In genomic region chr1:167438171-167439138, GRCh38 we compare ENCODE assay signal across 8 cellular contexts.
DNase-seq lines count a peak whose midpoint lies in the region; ATAC-seq, FAIRE-seq and TF ChIP-seq lines count a peak whose summit lies in the region.

No MANE protein-coding gene starts in this region.

- H3K27me3 ChIP-seq in HepG2 (ENCODE audit: control insufficient read depth in 1 of 2, insufficient read depth in 2 of 2, low read length in 2 of 2) (peaks cover 1 to 45% of the 10 kb centered on the region in 2 experiments; a peak in 4 of 5 replicates), right lobe of liver (no peaks in the 10 kb centered on the region), iPS-18a (ENCODE audit: control insufficient read depth, insufficient read depth, low read length) (peaks cover 29% of the 10 kb centered on the region), testis (no peaks in the 10 kb centered on the region)

- WGBS in HepG2 (ENCODE audit: low lambda C conversion rate): 39% methylated on average over 15 of the region's 17 CpGs
- 46% methylated on average over 5 of the region's 17 CpGs for WGBS in right lobe of liver (ENCODE audit: insufficient coverage, low coverage, low lambda C conversion rate, missing lambda C conversion rate)
- 69 to 80% methylated on average over 17 of the region's 17 CpGs for WGBS in testis, 2 donors

- ATAC-seq in HepG2 (no peak), right lobe of liver (no peak), HG02840 (IDR thresholded peaks at IDR 0.05; ENCODE audit: low FRiP score, unreplicated experiment) (no peak)
- peak; percentile 34 for ATAC-seq in activated CD8-positive, alpha-beta T cell treated with anti-CD3 and anti-CD28 coated beads, Interleukin-2, amount 10 ng/mL, durations not matched to agents 7 days and 5 days

- intact Hi-C loops in HepG2 (cut with micrococcal nuclease; ENCODE audit: unreplicated experiment) (no loop called here), right lobe of liver (cut with DNase I) (no loop called here), testis (cut with DNase I; ENCODE audit: low total_unique reads) (no loop called here)

- TF ChIP-seq CTCF in HepG2 (CRISPR knock-in tag; IDR thresholded peaks at IDR 0.05) (no peak), right lobe of liver (IDR thresholded peaks at IDR 0.05) (no peak), testis (IDR thresholded peaks at IDR 0.05) (no peak), coronary artery (IDR thresholded peaks at IDR 0.05) (no peak)

- no peak for DNase-seq in HepG2 (ENCODE audit: low spot score)
- no peak for DNase-seq in right lobe of liver
- DNase-seq in activated CD8-positive, alpha-beta T cell treated with anti-CD3 and anti-CD28 coated beads, Interleukin-2, amount 10 ng/mL, durations not matched to agents 7 days and 5 days: peak; percentile 67
- no peak for DNase-seq in testis
- DNase-seq in NOMO-1 treated with DMSO at 0.1 percent for 48 hours (lab: John Stamatoyannopoulos, UW; ENCODE audit: unreplicated experiment): no peak
- DNase-seq in coronary artery (ENCODE audit: low spot score): no peak

- no peak overlapping the region for H3K27ac ChIP-seq in HepG2 (ENCODE audit: extremely low read length, insufficient read depth, low read length)
- no peak overlapping the region for H3K27ac ChIP-seq in right lobe of liver
- H3K27ac ChIP-seq in iPS-18a (ENCODE audit: low read length): no peak overlapping the region
- H3K27ac ChIP-seq in testis: no peak overlapping the region
- H3K27ac ChIP-seq in coronary artery: no peak overlapping the region

- peak overlapping the region; percentile 86 for H3K4me2 ChIP-seq in HepG2 (ENCODE audit: low read depth, low read length)

- CTCF ChIA-PET in HepG2 (lab: Yijun Ruan, JAX; ENCODE audit: low intra/inter-chr PET ratio, low total read pairs): no interaction called here
- CTCF ChIA-PET in activated CD8-positive, alpha-beta T cell treated with anti-CD3 and anti-CD28 coated beads, Interleukin-2, amount 10 ng/mL, durations not matched to agents 7 days and 5 days (lab: Charles Lee): interaction anchor here (0.7 to 5.1 kb wide), 12 partner anchors 9 to 171 kb away, joined by 3 to 26 read pairs (median 3); no protein-coding TSS in a partner anchor

- peaks cover 77% of the 10 kb centered on the region for H3K36me3 Mint-ChIP-seq in activated CD8-positive, alpha-beta T cell treated with anti-CD3 and anti-CD28 coated beads, Interleukin-2, amount 10 ng/mL, durations not matched to agents 7 days and 5 days (ENCODE audit: low read depth)

- in situ Hi-C loops in HepG2 (cut with HindIII; ENCODE audit: extremely low pct_ligation_motif_present, low pct_unique_long_range_greater_than_20kb): no loop called here

- no peak overlapping the region for H2AFZ ChIP-seq in HepG2 (ENCODE audit: low read length)

- TF ChIP-seq EP300 in HepG2 (IDR thresholded peaks at IDR 0.05; ENCODE audit: low read depth in 2 of 2, low read length in 2 of 2): no peak
- no peak for TF ChIP-seq EP300 in HepG2 (CRISPR knock-in tag; IDR thresholded peaks at IDR 0.05; ENCODE audit: borderline replicate concordance)

- no peak for TF ChIP-seq RAD21 in HepG2 (CRISPR knock-in tag; IDR thresholded peaks at IDR 0.05)

- TF ChIP-seq POLR2A in HepG2 (IDR thresholded peaks at IDR 0.05; ENCODE audit: insufficient read depth in 1 of 2, low read depth in 2 of 2, low read length in 2 of 2) (no peak), right lobe of liver (IDR thresholded peaks at IDR 0.05) (no peak), testis (IDR thresholded peaks at IDR 0.05) (no peak)

- H3K27me3 Mint-ChIP-seq in activated CD8-positive, alpha-beta T cell treated with anti-CD3 and anti-CD28 coated beads, Interleukin-2, amount 10 ng/mL, durations not matched to agents 7 days and 5 days (ENCODE audit: low read depth): no peaks in the 10 kb centered on the region

- H3K4me3 ChIP-seq in HepG2 (replicated peaks in 1 of 3; ENCODE audit: insufficient read depth in 1 of 3, low read depth in 2 of 3, low read length in 3 of 3) (peak overlapping the region in 1 of 3 experiments; percentile 62; a peak in 1 of 6 replicates), right lobe of liver (no peak overlapping the region), iPS-18a (ENCODE audit: low read length) (peak overlapping the region; percentile 55), testis (peak overlapping the region; percentile 17 to 37), coronary artery (no peak overlapping the region)

- peaks cover 20% of the 10 kb centered on the region for H3K4me1 ChIP-seq in HepG2 (ENCODE audit: insufficient read depth, low read length)
- peaks cover 0 to 8% (median 0%) of the 10 kb centered on the region in 4 donors for H3K4me1 ChIP-seq in right lobe of liver
- H3K4me1 ChIP-seq in iPS-18a (ENCODE audit: control insufficient read depth, low read depth, low read length): no peaks in the 10 kb centered on the region
- H3K4me1 ChIP-seq in testis: no peaks in the 10 kb centered on the region

- H3K9me3 Mint-ChIP-seq in activated CD8-positive, alpha-beta T cell treated with anti-CD3 and anti-CD28 coated beads, Interleukin-2, amount 10 ng/mL, durations not matched to agents 7 days and 5 days (ENCODE audit: insufficient read depth): no peaks in the 10 kb centered on the region

- FAIRE-seq in HepG2 (lab: Jason Lieb, UNC): no peak

- H3K4me1 Mint-ChIP-seq in activated CD8-positive, alpha-beta T cell treated with anti-CD3 and anti-CD28 coated beads, Interleukin-2, amount 10 ng/mL, durations not matched to agents 7 days and 5 days (ENCODE audit: low read depth): peaks cover 90% of the 10 kb centered on the region

- no peaks in the 10 kb centered on the region for H3K36me3 ChIP-seq in HepG2 (replicated peaks in 1 of 2; ENCODE audit: control insufficient read depth in 1 of 2, insufficient read depth in 2 of 2, low read length in 2 of 2)
- H3K36me3 ChIP-seq in right lobe of liver: no peaks in the 10 kb centered on the region
- no peaks in the 10 kb centered on the region for H3K36me3 ChIP-seq in iPS-18a (ENCODE audit: control insufficient read depth, low read depth, low read length)
- H3K36me3 ChIP-seq in testis (ENCODE audit: low read depth, missing control alignments): no peaks in the 10 kb centered on the region

- no peak overlapping the region for H3K9ac ChIP-seq in HepG2 (ENCODE audit: insufficient read depth, low read depth, low read length)
- H3K9ac ChIP-seq in iPS-18a (ENCODE audit: low read length): no peak overlapping the region

- no peaks in the 10 kb centered on the region for H3K79me2 ChIP-seq in HepG2 (ENCODE audit: insufficient read depth, low read length)

- POLR2A ChIA-PET in HepG2 (lab: Yijun Ruan, JAX): no interaction called here
- POLR2A ChIA-PET in activated CD8-positive, alpha-beta T cell treated with anti-CD3 and anti-CD28 coated beads, Interleukin-2, amount 10 ng/mL, durations not matched to agents 7 days and 5 days (lab: Charles Lee): interaction anchor here (1.0 to 2.3 kb wide), 3 partner anchors 9 to 79 kb away, joined by 3 to 8 read pairs (median 5); partner anchors contain the start of gene CD247

- no TSS peak for BruUV-seq in HepG2 (replicated peaks; lab: Mats Ljungman, UMichigan)

- no peaks in the 10 kb centered on the region for H4K20me1 ChIP-seq in HepG2 (ENCODE audit: insufficient read depth, low read length)

- peak overlapping the region; percentile 73 for H3K4me3 Mint-ChIP-seq in activated CD8-positive, alpha-beta T cell treated with anti-CD3 and anti-CD28 coated beads, Interleukin-2, amount 10 ng/mL, durations not matched to agents 7 days and 5 days

- H3K27ac Mint-ChIP-seq in activated CD8-positive, alpha-beta T cell treated with anti-CD3 and anti-CD28 coated beads, Interleukin-2, amount 10 ng/mL, durations not matched to agents 7 days and 5 days: peak overlapping the region; percentile 96

- no peaks in the 10 kb centered on the region for H3K9me3 ChIP-seq in HepG2 (ENCODE audit: low read length)
- H3K9me3 ChIP-seq in right lobe of liver: no peaks in the 10 kb centered on the region
- no peaks in the 10 kb centered on the region for H3K9me3 ChIP-seq in iPS-18a (ENCODE audit: control insufficient read depth, low read depth, low read length)
- H3K9me3 ChIP-seq in testis: no peaks in the 10 kb centered on the region

TF ChIP-seq in HepG2, 621 proteins besides CTCF, POLR2A, EP300 and RAD21 (continues in another document):
- TF ChIP-seq REPIN1 (CRISPR knock-in tag; IDR thresholded peaks at IDR 0.05; ENCODE audit: borderline replicate concordance, low read depth) (no peak), SMYD3 (CRISPR knock-in tag; IDR thresholded peaks at IDR 0.05) (no peak), SRSF1 (optimal IDR thresholded peaks at IDR 0.05; ENCODE audit: low read depth, low read length) (no peak)

Comparison
In these comparisons a context has a peak if more than half of its experiments do, and no peak if none do; other contexts are left out.
1. H3K4me3 ChIP-seq: peak in iPS-18a (single experiment) and testis (2 of 2); none in right lobe of liver (0 of 3) and coronary artery (single experiment).